ENCODE assay signal across 27 cellular contexts in the genomic region with DNA sequence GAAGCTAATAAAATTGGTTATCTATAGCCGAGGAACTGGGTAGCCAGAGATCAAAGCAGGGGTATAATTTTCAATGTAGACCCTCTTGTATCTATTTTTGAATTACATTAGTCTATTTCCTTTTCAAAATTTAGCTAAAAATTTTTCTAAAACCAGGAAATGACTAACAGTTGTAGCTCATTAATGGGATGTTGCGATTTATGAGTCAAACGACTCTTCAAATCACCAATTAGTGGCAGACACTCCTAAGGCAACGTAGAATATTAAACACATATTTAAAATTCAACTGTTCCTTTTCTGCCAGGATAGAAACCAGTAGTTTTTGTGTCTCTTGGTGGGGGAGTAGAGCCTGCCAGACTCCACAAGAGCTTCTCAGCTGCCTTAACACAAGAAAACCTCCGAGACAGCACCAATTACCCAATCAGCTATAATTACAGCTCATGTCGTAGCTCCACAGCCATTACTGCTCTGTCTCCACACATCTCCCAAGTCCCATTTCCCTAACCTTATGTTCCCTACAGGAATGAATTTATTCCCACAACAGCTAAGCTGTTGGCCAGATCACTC. TPM values are rescaled to one million over a fixed set of nuclear protein-coding genes. Genes with fewer than 3 reads are reported as not detected.
DNase-seq lines count a peak whose midpoint lies in the region; ATAC-seq, FAIRE-seq and TF ChIP-seq lines count a peak whose summit lies in the region.
"Had no signal": no experiment of that assay in that cellular context is flagged by ENCODE, and none has a peak within 500 bp of the region (broad histone marks: within the 10 kb centered on the region; RNA-seq: fewer than 3 reads in every experiment).

No MANE protein-coding gene starts in this region.

- TF ChIP-seq POLR2A in GM12878 (IDR thresholded peaks at IDR 0.05; ENCODE audit: low read depth, low read length) (no peak), Peyer's patch (IDR thresholded peaks at IDR 0.05) (no peak)

- peak overlapping the region; percentile 41 for H3K27ac Mint-ChIP-seq in activated naive CD4-positive, alpha-beta T cell treated with anti-CD3 and anti-CD28 coated beads, Interleukin-2, amount 50 U/mL, for 24 hours
- peak overlapping the region in 1 of 2 donors; percentile 85 for H3K27ac Mint-ChIP-seq in stimulated activated naive CD8-positive, alpha-beta T cell treated with anti-CD3 and anti-CD28 coated beads, Interleukin-15, amount 100 ng/mL, for 72 hours
- H3K27ac Mint-ChIP-seq: activated B cell treated with CpG ODN at 0.5 μM for 24 hours; activated naive CD4-positive, alpha-beta T cell treated with anti-CD3 and anti-CD28 coated beads, Interleukin-2, amount 10 ng/mL, durations not matched to agents 7 days and 5 days; GM23338; natural killer cell treated with Interleukin-12 subunit alpha and Interleukin-12 subunit beta and Interleukin-15 and Interleukin-18, amount 100 ng/mL, for 72 hours had no signal

- intact Hi-C loops in GM12878 (cut with micrococcal nuclease; ENCODE audit: unreplicated experiment): loop anchor here (5.0 kb wide), 1 partner anchor 45 kb away; no protein-coding TSS in a partner anchor

- no peak overlapping the region for H3K4me3 Mint-ChIP-seq in activated naive CD4-positive, alpha-beta T cell treated with anti-CD3 and anti-CD28 coated beads, Interleukin-2, amount 50 U/mL, for 24 hours
- no peak overlapping the region for H3K4me3 Mint-ChIP-seq in stimulated activated naive CD8-positive, alpha-beta T cell treated with anti-CD3 and anti-CD28 coated beads, Interleukin-15, amount 100 ng/mL, for 72 hours
- H3K4me3 Mint-ChIP-seq: activated B cell treated with CpG ODN at 0.5 μM for 24 hours; activated naive CD4-positive, alpha-beta T cell treated with anti-CD3 and anti-CD28 coated beads, Interleukin-2, amount 10 ng/mL, durations not matched to agents 7 days and 5 days; GM23338; immature natural killer cell; natural killer cell treated with Interleukin-12 subunit alpha and Interleukin-12 subunit beta and Interleukin-15 and Interleukin-18, amount 100 ng/mL, for 72 hours had no signal

- TF ChIP-seq RAD21 in GM12878 (IDR thresholded peaks at IDR 0.05; ENCODE audit: insufficient read depth, low read depth, low read length): no peak

- BruUV-seq in GM12878 (replicated peaks; lab: Mats Ljungman, UMichigan): no TSS peak

- no peak overlapping the region for H3K4me2 ChIP-seq in GM12878 (ENCODE audit: control insufficient read depth, insufficient read depth)
- H3K4me2 ChIP-seq: BLaER1, GM23338 had no signal

- peak; percentile 46 for ATAC-seq in GM12878
- ATAC-seq in stimulated activated naive CD8-positive, alpha-beta T cell treated with anti-CD3 and anti-CD28 coated beads, Interleukin-15, amount 100 ng/mL, for 72 hours: no peak
- ATAC-seq: GM23338; left cardiac atrium; natural killer cell treated with Interleukin-12 subunit alpha and Interleukin-12 subunit beta and Interleukin-15 and Interleukin-18, amount 100 ng/mL, for 72 hours had no signal

- no peaks in the 10 kb centered on the region for H3K9me3 ChIP-seq in GM12878 (replicated peaks; ENCODE audit: control insufficient read depth, insufficient read depth, low read length)
- no peaks in the 10 kb centered on the region for H3K9me3 ChIP-seq in Peyer's patch
- H3K9me3 ChIP-seq: BLaER1, breast epithelium, ovary had no signal

- no peak for DNase-seq in activated naive CD4-positive, alpha-beta T cell treated with anti-CD3 and anti-CD28 coated beads, Interleukin-2, amount 50 U/mL, for 16 hours
- peak; percentile 94 for DNase-seq in NCI-H2227 treated with DMSO at 0.1 percent for 48 hours (lab: John Stamatoyannopoulos, UW)
- DNase-seq in GM12878 (ENCODE audit: low read depth, low spot score): no peak
- DNase-seq in putamen (ENCODE audit: low spot score): peak; percentile 70
- DNase-seq in stimulated activated naive CD8-positive, alpha-beta T cell treated with anti-CD3 and anti-CD28 coated beads, Interleukin-15, amount 100 ng/mL, for 72 hours: no peak
- no peak for DNase-seq in Peyer's patch
- DNase-seq in activated effector memory CD4-positive, alpha-beta T cell treated with anti-CD3 and anti-CD28 coated beads, Interleukin-2, amount 50 U/mL, for 16 hours: no peak
- DNase-seq: ACHN; activated B cell treated with CpG ODN at 0.5 μM for 24 hours; activated CD4-positive, alpha-beta T cell treated with anti-CD3 and anti-CD28 coated beads, Interleukin-2, amount 50 U/mL, for 1 hour; activated naive CD4-positive, alpha-beta T cell treated with anti-CD3 and anti-CD28 coated beads, Interleukin-2, amount 10 ng/mL, durations not matched to agents 7 days and 5 days; DMS153; immature natural killer cell; left cardiac atrium; NCI-H1092 treated with DMSO at 0.1 percent for 48 hours; NCI-H1930; NCI-H2171 treated with DMSO at 0.1 percent for 48 hours; NCI-H524 treated with DMSO at 0.1 percent for 48 hours; ovary; stimulated activated CD4-positive, alpha-beta T cell treated with anti-CD3 and anti-CD28 coated beads, Interleukin-15, amount 100 ng/mL, for 24 hours; stimulated activated CD4-positive, alpha-beta T cell treated with anti-CD3 and anti-CD28 coated beads, Interleukin-4, amount 100 ng/mL, for 4 hours; trophoblast cell had no signal

- RAD21 ChIA-PET in GM12878 (lab: Charles Lee; ENCODE audit: unreplicated experiment): interaction anchor here (0.6 to 3.4 kb wide), 13 partner anchors 20 to 98 kb away, joined by 3 to 25 read pairs (median 6); a partner anchor contains a TSS

- H3K4me3 ChIP-seq in GM12878 (no peak overlapping the region), Peyer's patch (no peak overlapping the region)
- H3K4me3 ChIP-seq: BLaER1, breast epithelium, GM23338, ovary had no signal

- TF ChIP-seq EP300 in GM12878 (IDR thresholded peaks at IDR 0.05; ENCODE audit: borderline replicate concordance in 1 of 2, control insufficient read depth in 1 of 2, low read depth in 2 of 2, low read length in 2 of 2): no peak

- peaks cover 27 to 30% of the 10 kb centered on the region in 2 experiments for H3K36me3 ChIP-seq in GM12878 (ENCODE audit: control insufficient read depth in 2 of 2, insufficient read depth in 2 of 2, low read length in 1 of 2)
- peaks cover 0 to 91% (median 4%) of the 10 kb centered on the region in 3 donors for H3K36me3 ChIP-seq in Peyer's patch
- H3K36me3 ChIP-seq: ovary had no signal

- no peaks in the 10 kb centered on the region for H3K27me3 Mint-ChIP-seq in activated naive CD4-positive, alpha-beta T cell treated with anti-CD3 and anti-CD28 coated beads, Interleukin-2, amount 50 U/mL, for 24 hours
- no peaks in the 10 kb centered on the region for H3K27me3 Mint-ChIP-seq in stimulated activated naive CD8-positive, alpha-beta T cell treated with anti-CD3 and anti-CD28 coated beads, Interleukin-15, amount 100 ng/mL, for 72 hours
- H3K27me3 Mint-ChIP-seq: activated B cell treated with CpG ODN at 0.5 μM for 24 hours; activated naive CD4-positive, alpha-beta T cell treated with anti-CD3 and anti-CD28 coated beads, Interleukin-2, amount 10 ng/mL, durations not matched to agents 7 days and 5 days; natural killer cell treated with Interleukin-12 subunit alpha and Interleukin-12 subunit beta and Interleukin-15 and Interleukin-18, amount 100 ng/mL, for 72 hours had no signal

- FAIRE-seq in GM12878 (lab: Jason Lieb, UNC): no peak

- H3K79me2 ChIP-seq in GM12878 (ENCODE audit: control insufficient read depth, insufficient read depth, low read length): no peaks in the 10 kb centered on the region

- in situ Hi-C loops in GM12878 (cut with MboI): no loop called here

- CTCF ChIA-PET in GM12878 (lab: Yijun Ruan, JAX): interaction anchor here (0.9 to 3.2 kb wide), 10 partner anchors 9 to 135 kb away, joined by 3 to 19 read pairs (median 6); a partner anchor contains a TSS

- no peak overlapping the region for H3K9ac ChIP-seq in GM12878 (ENCODE audit: control insufficient read depth, insufficient read depth, low read length)
- H3K9ac ChIP-seq: BLaER1 had no signal

- no peak overlapping the region for H2AFZ ChIP-seq in GM12878 (ENCODE audit: control insufficient read depth, low read depth, low read length)
- H2AFZ ChIP-seq: GM23338 had no signal

- peak overlapping the region; percentile 76 for H3K27ac ChIP-seq in GM12878 (ENCODE audit: control insufficient read depth, insufficient read depth)
- H3K27ac ChIP-seq in Peyer's patch: no peak overlapping the region
- H3K27ac ChIP-seq: BLaER1, breast epithelium, ovary had no signal

- 42% methylated on average over 6 of the region's 6 CpGs for WGBS in GM12878 (ENCODE audit: insufficient coverage, insufficient replicate concordance, low lambda C conversion rate, missing lambda C conversion rate)

- H4K20me1 ChIP-seq in GM12878 (ENCODE audit: control insufficient read depth, insufficient read depth): no peaks in the 10 kb centered on the region

- TF ChIP-seq CTCF in GM12878 (IDR thresholded peaks at IDR 0.05 in 2 of 3, conservative IDR thresholded peaks at IDR 0.05 in 1 of 3; ENCODE audit: control insufficient read depth in 2 of 3, extremely low read depth in 1 of 3, insufficient read depth in 1 of 3, low read depth in 3 of 3, low read length in 3 of 3) (no peak), Peyer's patch (IDR thresholded peaks at IDR 0.05) (no peak)

- SMC1A ChIA-PET in GM12878 (lab: Charles Lee; ENCODE audit: uncharacterized antibody, unreplicated experiment): interaction anchor here (0.8 to 4.2 kb wide), 16 partner anchors 9 to 154 kb away, joined by 3 to 32 read pairs (median 5); a partner anchor contains a TSS

- POLR2A ChIA-PET in GM12878 (lab: Charles Lee): interaction anchor here (0.6 to 5.0 kb wide), 12 partner anchors 30 to 440 kb away, joined by 3 to 43 read pairs (median 5); a partner anchor contains a TSS

- H3K27me3 ChIP-seq in GM12878 (replicated peaks in 1 of 2; ENCODE audit: control insufficient read depth in 2 of 2, insufficient read depth in 2 of 2, low read length in 1 of 2) (no peaks in the 10 kb centered on the region), Peyer's patch (no peaks in the 10 kb centered on the region)
- H3K27me3 ChIP-seq: BLaER1, breast epithelium, ovary had no signal

- H3K9me3 Mint-ChIP-seq in activated naive CD4-positive, alpha-beta T cell treated with anti-CD3 and anti-CD28 coated beads, Interleukin-2, amount 50 U/mL, for 24 hours: no peaks in the 10 kb centered on the region
- no peaks in the 10 kb centered on the region for H3K9me3 Mint-ChIP-seq in stimulated activated naive CD8-positive, alpha-beta T cell treated with anti-CD3 and anti-CD28 coated beads, Interleukin-15, amount 100 ng/mL, for 72 hours
- H3K9me3 Mint-ChIP-seq: activated B cell treated with CpG ODN at 0.5 μM for 24 hours; activated naive CD4-positive, alpha-beta T cell treated with anti-CD3 and anti-CD28 coated beads, Interleukin-2, amount 10 ng/mL, durations not matched to agents 7 days and 5 days; GM23338; immature natural killer cell; natural killer cell treated with Interleukin-12 subunit alpha and Interleukin-12 subunit beta and Interleukin-15 and Interleukin-18, amount 100 ng/mL, for 72 hours had no signal

- H3K4me1 Mint-ChIP-seq in activated naive CD4-positive, alpha-beta T cell treated with anti-CD3 and anti-CD28 coated beads, Interleukin-2, amount 50 U/mL, for 24 hours: no peaks in the 10 kb centered on the region
- no peaks in the 10 kb centered on the region for H3K4me1 Mint-ChIP-seq in stimulated activated naive CD8-positive, alpha-beta T cell treated with anti-CD3 and anti-CD28 coated beads, Interleukin-15, amount 100 ng/mL, for 72 hours
- H3K4me1 Mint-ChIP-seq: activated naive CD4-positive, alpha-beta T cell treated with anti-CD3 and anti-CD28 coated beads, Interleukin-2, amount 10 ng/mL, durations not matched to agents 7 days and 5 days; GM23338; immature natural killer cell had no signal

- peaks cover 19% of the 10 kb centered on the region for H3K4me1 ChIP-seq in GM12878 (ENCODE audit: control insufficient read depth, insufficient read depth, low read length)
- H3K4me1 ChIP-seq in Peyer's patch: no peaks in the 10 kb centered on the region
- H3K4me1 ChIP-seq: breast epithelium had no signal

- H3K36me3 Mint-ChIP-seq in activated naive CD4-positive, alpha-beta T cell treated with anti-CD3 and anti-CD28 coated beads, Interleukin-2, amount 50 U/mL, for 24 hours: peaks cover 4% of the 10 kb centered on the region
- H3K36me3 Mint-ChIP-seq: natural killer cell treated with Interleukin-12 subunit alpha and Interleukin-12 subunit beta and Interleukin-15 and Interleukin-18, amount 100 ng/mL, for 72 hours had no signal

RNA-seq across cellular contexts. Expression of a gene that starts 26.9 kb away (rescaled TPM):
- 380 and 510 TPM in 2 replicates for total RNA-seq in GM12878 (2013; cell fraction: nucleolus; rRNA removed)
- total RNA-seq in GM12878 (2014; rRNA removed) (89.6 and 90.7 TPM in 2 replicates), GM12878 (2014; rRNA removed; fragmentation: Illumina TruSeq; extraction: Trizol) (41.6 and 43.8 TPM in 2 replicates), GM12878 (2021) (137 and 150 TPM in 2 replicates), Peyer's patch (100 to 1,000 TPM in 3 of 4 donors, 10 to 100 TPM in 1; 64.1 to 171 (median 126) TPM)
- 53.5 TPM for polyA plus RNA-seq in GM12878 (2011; ENCODE audit: low read depth)
- polyA plus RNA-seq in GM12878 (2011; rRNA removed) (22.8 and 39.8 TPM in 2 replicates), GM12878 (2014; fragmentation: Illumina TruSeq; extraction: Trizol) (40.8 and 54.4 TPM in 2 replicates), GM12878 (2014; fragmentation: Nextera tagmentation; extraction: Ambion mirVana) (10 to 100 TPM; 10.8 to 12.1 TPM), GM12878 (2014; rRNA removed) (95.3 and 102 TPM in 2 replicates), GM12878 (2016; fragmentation: Nextera tagmentation; extraction: Ambion mirVana) (10 to 100 TPM; 62.2 to 65.1 TPM)
- 40.6 and 52.3 TPM in 2 replicates for polyA plus RNA-seq in GM12878 (2011; cell fraction: cytosol; rRNA removed)
- 433 and 567 TPM in 2 replicates for polyA plus RNA-seq in GM12878 (2011; cell fraction: nucleus; rRNA removed)
- 49.9 and 56.2 TPM in 2 replicates for polyA plus RNA-seq in GM12878 (2012)
- polyA minus RNA-seq in GM12878 (2011; rRNA and poly(A)+ RNA removed): 131 and 147 TPM in 2 replicates
- polyA minus RNA-seq in GM12878 (2011; cell fraction: cytosol; rRNA and poly(A)+ RNA removed): 50.5 and 61.8 TPM in 2 replicates
- polyA minus RNA-seq in GM12878 (2011; cell fraction: nucleus; rRNA and poly(A)+ RNA removed): 129 and 222 TPM in 2 replicates

RNA-seq across cellular contexts. Expression of a gene that starts 33.3 kb away (rescaled TPM):
- 746 and 806 TPM in 2 replicates for total RNA-seq in GM12878 (2013; cell fraction: nucleolus; rRNA removed)
- total RNA-seq in GM12878 (2014; rRNA removed): 6,095 and 6,267 TPM in 2 replicates
- total RNA-seq in GM12878 (2014; rRNA removed; fragmentation: Illumina TruSeq; extraction: Trizol): 4,804 and 4,972 TPM in 2 replicates
- total RNA-seq in GM12878 (2021): 4,342 and 4,473 TPM in 2 replicates
- polyA plus RNA-seq in GM12878 (2011; ENCODE audit: low read depth): 10,931 TPM
- polyA plus RNA-seq in GM12878 (2011; rRNA removed): 4,342 and 6,647 TPM in 2 replicates
- polyA plus RNA-seq in GM12878 (2011; cell fraction: cytosol; rRNA removed): 11,436 and 11,538 TPM in 2 replicates
- 3,468 and 4,357 TPM in 2 replicates for polyA plus RNA-seq in GM12878 (2011; cell fraction: nucleus; rRNA removed)
- polyA plus RNA-seq in GM12878 (2012): 6,488 and 7,133 TPM in 2 replicates
- polyA plus RNA-seq in GM12878 (2014; fragmentation: Illumina TruSeq; extraction: Trizol): 4,326 and 6,258 TPM in 2 replicates
- 1,000 to 10,000 TPM; 6,784 to 8,495 TPM for polyA plus RNA-seq in GM12878 (2014; fragmentation: Nextera tagmentation; extraction: Ambion mirVana)
- 7,537 and 7,931 TPM in 2 replicates for polyA plus RNA-seq in GM12878 (2014; rRNA removed)
- polyA plus RNA-seq in GM12878 (2016; fragmentation: Nextera tagmentation; extraction: Ambion mirVana): 1,000 to 10,000 TPM; 2,171 to 2,235 TPM
- 5,528 and 7,467 TPM in 2 replicates for polyA minus RNA-seq in GM12878 (2011; rRNA and poly(A)+ RNA removed)
- polyA minus RNA-seq in GM12878 (2011; cell fraction: cytosol; rRNA and poly(A)+ RNA removed): 1,348 and 1,626 TPM in 2 replicates
- 556 and 712 TPM in 2 replicates for polyA minus RNA-seq in GM12878 (2011; cell fraction: nucleus; rRNA and poly(A)+ RNA removed)
- total RNA-seq in Peyer's patch: 1,000 to 10,000 TPM; 1,101 to 2,555 (median 1,343) TPM

RNA-seq across cellular contexts. Expression of a gene that starts 51.1 kb away (rescaled TPM):
- total RNA-seq in GM12878 (2013; cell fraction: nucleolus; rRNA removed): 17.3 and 17.4 TPM in 2 replicates
- 50.6 and 57.2 TPM in 2 replicates for total RNA-seq in GM12878 (2014; rRNA removed)
- total RNA-seq in GM12878 (2014; rRNA removed; fragmentation: Illumina TruSeq; extraction: Trizol): 33.1 and 37.3 TPM in 2 replicates
- total RNA-seq in GM12878 (2021): 89.4 and 99.2 TPM in 2 replicates
- 30.2 TPM for polyA plus RNA-seq in GM12878 (2011; ENCODE audit: low read depth)
- polyA plus RNA-seq in GM12878 (2011; rRNA removed): 68.7 and 87.1 TPM in 2 replicates
- polyA plus RNA-seq in GM12878 (2011; cell fraction: cytosol; rRNA removed): 67.3 and 76.1 TPM in 2 replicates
- polyA plus RNA-seq in GM12878 (2011; cell fraction: nucleus; rRNA removed): 75.4 and 101 TPM in 2 replicates
- polyA plus RNA-seq in GM12878 (2012): 56.3 and 69.3 TPM in 2 replicates
- 28.9 and 44.7 TPM in 2 replicates for polyA plus RNA-seq in GM12878 (2014; fragmentation: Illumina TruSeq; extraction: Trizol)
- polyA plus RNA-seq in GM12878 (2014; fragmentation: Nextera tagmentation; extraction: Ambion mirVana): 1 to 10 TPM in 1 of 2 experiments, under 1 TPM in 1; 0.76 to 2.0 TPM
- polyA plus RNA-seq in GM12878 (2014; rRNA removed): 73.0 and 78.9 TPM in 2 replicates
- 10 to 100 TPM; 42.4 to 42.9 TPM for polyA plus RNA-seq in GM12878 (2016; fragmentation: Nextera tagmentation; extraction: Ambion mirVana)
- 59.2 and 76.6 TPM in 2 replicates for polyA minus RNA-seq in GM12878 (2011; rRNA and poly(A)+ RNA removed)
- 26.9 and 27.4 TPM in 2 replicates for polyA minus RNA-seq in GM12878 (2011; cell fraction: cytosol; rRNA and poly(A)+ RNA removed)
- 8.9 and 19.6 TPM in 2 replicates for polyA minus RNA-seq in GM12878 (2011; cell fraction: nucleus; rRNA and poly(A)+ RNA removed)
- total RNA-seq in Peyer's patch: 10 to 100 TPM; 16.6 to 22.5 (median 19.1) TPM

Comparison
In these comparisons a context has a peak if more than half of its experiments do, and no peak if none do; other contexts are left out.
1. DNase-seq: peak in NCI-H2227 treated with DMSO at 0.1 percent for 48 hours (single experiment) and putamen (single experiment); none in activated naive CD4-positive, alpha-beta T cell treated with anti-CD3 and anti-CD28 coated beads, Interleukin-2, amount 50 U/mL, for 16 hours (single experiment), GM12878 (single experiment), stimulated activated naive CD8-positive, alpha-beta T cell treated with anti-CD3 and anti-CD28 coated beads, Interleukin-15, amount 100 ng/mL, for 72 hours (0 of 2), Peyer's patch (0 of 3) and activated effector memory CD4-positive, alpha-beta T cell treated with anti-CD3 and anti-CD28 coated beads, Interleukin-2, amount 50 U/mL, for 16 hours (single experiment).